ENCODE assay signal across 14 cellular contexts in genomic region chr19:49907745-49908446, GRCh38. TPM values are rescaled to one million over a fixed set of nuclear protein-coding genes. Genes with fewer than 3 reads are reported as not detected.
DNase-seq lines count a peak whose midpoint lies in the region; ATAC-seq and TF ChIP-seq lines count a peak whose summit lies in the region.
"Had no signal": no experiment of that assay in that cellular context is flagged by ENCODE, and none has a peak within 500 bp of the region (broad histone marks: within the 10 kb centered on the region; RNA-seq: fewer than 3 reads in every experiment).

No MANE protein-coding gene starts in this region.

- H3K4me3 ChIP-seq in left ventricle myocardium inferior = no peak overlapping the region
- H3K4me3 ChIP-seq: prostate gland, SJSA1 had no signal

- H3K4me3 Mint-ChIP-seq in activated T-helper 1 cell treated with anti-CD3 and anti-CD28 coated beads, Interleukin-12 subunit alpha, Interleukin-12 subunit beta, Interleukin-2, Interleukin-4 antibody, amounts not matched to agents 30 ng/mL and 10 ng/mL and 1 ng/mL, durations not matched to agents 14 hours and 24 hours and 36 hours = no peak overlapping the region
- no peak overlapping the region for H3K4me3 Mint-ChIP-seq in stimulated activated naive CD8-positive, alpha-beta T cell treated with anti-CD3 and anti-CD28 coated beads, Interleukin-15, Interleukin-2, amounts not matched to agents 100 ng/mL and 50 ng/mL, for 24 hours

- H3K36me3 Mint-ChIP-seq in activated T-helper 1 cell treated with anti-CD3 and anti-CD28 coated beads, Interleukin-12 subunit alpha, Interleukin-12 subunit beta, Interleukin-2, Interleukin-4 antibody, amounts not matched to agents 30 ng/mL and 10 ng/mL and 1 ng/mL, durations not matched to agents 14 hours and 24 hours and 36 hours (ENCODE audit: low read depth) = peaks cover 44% of the 10 kb centered on the region
- peaks cover 52% of the 10 kb centered on the region for H3K36me3 Mint-ChIP-seq in stimulated activated naive CD8-positive, alpha-beta T cell treated with anti-CD3 and anti-CD28 coated beads, Interleukin-15, Interleukin-2, amounts not matched to agents 100 ng/mL and 50 ng/mL, for 24 hours (ENCODE audit: low read depth)

- H3K36me3 ChIP-seq in left ventricle myocardium inferior = peaks cover 32% of the 10 kb centered on the region
- H3K36me3 ChIP-seq: prostate gland had no signal

- H3K27me3 ChIP-seq in left ventricle myocardium inferior (ENCODE audit: low read depth) = no peaks in the 10 kb centered on the region
- H3K27me3 ChIP-seq: brain microvascular endothelial cell, SJSA1 had no signal

- H3K27ac Mint-ChIP-seq in activated T-helper 1 cell treated with anti-CD3 and anti-CD28 coated beads, Interleukin-12 subunit alpha, Interleukin-12 subunit beta, Interleukin-2, Interleukin-4 antibody, amounts not matched to agents 30 ng/mL and 10 ng/mL and 1 ng/mL, durations not matched to agents 14 hours and 24 hours and 36 hours = peak overlapping the region; percentile 61
- peak overlapping the region; percentile 16 for H3K27ac Mint-ChIP-seq in stimulated activated naive CD8-positive, alpha-beta T cell treated with anti-CD3 and anti-CD28 coated beads, Interleukin-15, Interleukin-2, amounts not matched to agents 100 ng/mL and 50 ng/mL, for 24 hours

- H3K27ac ChIP-seq in left ventricle myocardium inferior (replicated peaks) = no peak overlapping the region
- H3K27ac ChIP-seq: brain microvascular endothelial cell, prostate gland, SJSA1 had no signal

- TF ChIP-seq CTCF in left ventricle myocardium inferior (IDR thresholded peaks at IDR 0.05; ENCODE audit: borderline replicate concordance) = no peak

- DNase-seq in Right ventricle myocardium inferior (ENCODE audit: missing footprints) = peak; percentile 48
- DNase-seq in left ventricle myocardium inferior = no peak
- no peak for DNase-seq in activated T-helper 1 cell treated with anti-CD3 and anti-CD28 coated beads, Interleukin-12 subunit alpha, Interleukin-12 subunit beta, Interleukin-2, Interleukin-4 antibody, amounts not matched to agents 30 ng/mL and 10 ng/mL and 1 ng/mL, durations not matched to agents 14 hours and 24 hours and 36 hours (ENCODE audit: low spot score)
- no peak for DNase-seq in COR-L47 (lab: John Stamatoyannopoulos, UW)
- DNase-seq: activated CD4-positive, alpha-beta T cell treated with anti-CD3 and anti-CD28 coated beads, Interleukin-2, amount 50 U/mL, for 48 hours; brain microvascular endothelial cell; effector CD4-positive, alpha-beta T cell; GF-D8; KBM-7 had no signal

- H3K27me3 Mint-ChIP-seq in activated T-helper 1 cell treated with anti-CD3 and anti-CD28 coated beads, Interleukin-12 subunit alpha, Interleukin-12 subunit beta, Interleukin-2, Interleukin-4 antibody, amounts not matched to agents 30 ng/mL and 10 ng/mL and 1 ng/mL, durations not matched to agents 14 hours and 24 hours and 36 hours (ENCODE audit: insufficient read depth) = no peaks in the 10 kb centered on the region
- no peaks in the 10 kb centered on the region for H3K27me3 Mint-ChIP-seq in stimulated activated naive CD8-positive, alpha-beta T cell treated with anti-CD3 and anti-CD28 coated beads, Interleukin-15, Interleukin-2, amounts not matched to agents 100 ng/mL and 50 ng/mL, for 24 hours

- H3K9me3 Mint-ChIP-seq in activated T-helper 1 cell treated with anti-CD3 and anti-CD28 coated beads, Interleukin-12 subunit alpha, Interleukin-12 subunit beta, Interleukin-2, Interleukin-4 antibody, amounts not matched to agents 30 ng/mL and 10 ng/mL and 1 ng/mL, durations not matched to agents 14 hours and 24 hours and 36 hours = no peaks in the 10 kb centered on the region
- H3K9me3 Mint-ChIP-seq in stimulated activated naive CD8-positive, alpha-beta T cell treated with anti-CD3 and anti-CD28 coated beads, Interleukin-15, Interleukin-2, amounts not matched to agents 100 ng/mL and 50 ng/mL, for 24 hours = no peaks in the 10 kb centered on the region

- peaks cover 9% of the 10 kb centered on the region for H3K4me1 ChIP-seq in left ventricle myocardium inferior
- H3K4me1 ChIP-seq: prostate gland, SJSA1 had no signal

- intact Hi-C loops in Right ventricle myocardium inferior (cut with DNase I) = no loop called here
- intact Hi-C loops in left ventricle myocardium inferior (cut with micrococcal nuclease) = no loop called here
- intact Hi-C loops in activated T-helper 1 cell treated with anti-CD3 and anti-CD28 coated beads, Interleukin-12 subunit alpha, Interleukin-12 subunit beta, Interleukin-2, Interleukin-4 antibody, amounts not matched to agents 30 ng/mL and 10 ng/mL and 1 ng/mL, durations not matched to agents 14 hours and 24 hours and 36 hours (cut with micrococcal nuclease) = no loop called here

- no peaks in the 10 kb centered on the region for H3K9me3 ChIP-seq in left ventricle myocardium inferior (replicated peaks)
- H3K9me3 ChIP-seq: prostate gland, SJSA1 had no signal

- H3K4me1 Mint-ChIP-seq in activated T-helper 1 cell treated with anti-CD3 and anti-CD28 coated beads, Interleukin-12 subunit alpha, Interleukin-12 subunit beta, Interleukin-2, Interleukin-4 antibody, amounts not matched to agents 30 ng/mL and 10 ng/mL and 1 ng/mL, durations not matched to agents 14 hours and 24 hours and 36 hours (ENCODE audit: low read depth) = peaks cover 50% of the 10 kb centered on the region
- peaks cover 80% of the 10 kb centered on the region for H3K4me1 Mint-ChIP-seq in stimulated activated naive CD8-positive, alpha-beta T cell treated with anti-CD3 and anti-CD28 coated beads, Interleukin-15, Interleukin-2, amounts not matched to agents 100 ng/mL and 50 ng/mL, for 24 hours (ENCODE audit: low read depth)

- ATAC-seq in Right ventricle myocardium inferior (no peak), HG03135 (IDR thresholded peaks at IDR 0.05; ENCODE audit: unreplicated experiment) (no peak)
- ATAC-seq: left lobe of liver had no signal

RNA-seq across cellular contexts. Expression of gene IL4I1, which starts 11.2 kb away (rescaled TPM):
- total RNA-seq in Right ventricle myocardium inferior = 0.30 TPM
- total RNA-seq in left ventricle myocardium inferior = not detected
- 50.0 and 51.5 TPM in 2 replicates for total RNA-seq in activated T-helper 1 cell treated with anti-CD3 and anti-CD28 coated beads, Interleukin-12 subunit alpha, Interleukin-12 subunit beta, Interleukin-2, Interleukin-4 antibody, amounts not matched to agents 30 ng/mL and 10 ng/mL and 1 ng/mL, durations not matched to agents 14 hours and 24 hours and 36 hours

RNA-seq across cellular contexts. Expression of gene ATF5, which starts 21.1 kb away (rescaled TPM):
- total RNA-seq in Right ventricle myocardium inferior = 10.4 TPM
- 8.6 TPM for total RNA-seq in left ventricle myocardium inferior
- total RNA-seq in activated T-helper 1 cell treated with anti-CD3 and anti-CD28 coated beads, Interleukin-12 subunit alpha, Interleukin-12 subunit beta, Interleukin-2, Interleukin-4 antibody, amounts not matched to agents 30 ng/mL and 10 ng/mL and 1 ng/mL, durations not matched to agents 14 hours and 24 hours and 36 hours = 50.7 and 52.0 TPM in 2 replicates

RNA-seq across cellular contexts. Expression of gene NUP62, which starts 21.4 kb away (rescaled TPM):
- total RNA-seq in Right ventricle myocardium inferior = 30.4 TPM
- 28.4 TPM for total RNA-seq in left ventricle myocardium inferior
- total RNA-seq in activated T-helper 1 cell treated with anti-CD3 and anti-CD28 coated beads, Interleukin-12 subunit alpha, Interleukin-12 subunit beta, Interleukin-2, Interleukin-4 antibody, amounts not matched to agents 30 ng/mL and 10 ng/mL and 1 ng/mL, durations not matched to agents 14 hours and 24 hours and 36 hours = 231 and 238 TPM in 2 replicates

RNA-seq across cellular contexts. Expression of gene TBC1D17, which starts 30.4 kb away (rescaled TPM):
- total RNA-seq in Right ventricle myocardium inferior (44.9 TPM), left ventricle myocardium inferior (47.5 TPM)
- 38.7 and 41.8 TPM in 2 replicates for total RNA-seq in activated T-helper 1 cell treated with anti-CD3 and anti-CD28 coated beads, Interleukin-12 subunit alpha, Interleukin-12 subunit beta, Interleukin-2, Interleukin-4 antibody, amounts not matched to agents 30 ng/mL and 10 ng/mL and 1 ng/mL, durations not matched to agents 14 hours and 24 hours and 36 hours

RNA-seq across cellular contexts. Expression of gene AKT1S1, which starts 30.7 kb away (rescaled TPM):
- total RNA-seq in Right ventricle myocardium inferior (37.2 TPM), left ventricle myocardium inferior (36.0 TPM)
- 32.1 and 32.2 TPM in 2 replicates for total RNA-seq in activated T-helper 1 cell treated with anti-CD3 and anti-CD28 coated beads, Interleukin-12 subunit alpha, Interleukin-12 subunit beta, Interleukin-2, Interleukin-4 antibody, amounts not matched to agents 30 ng/mL and 10 ng/mL and 1 ng/mL, durations not matched to agents 14 hours and 24 hours and 36 hours

Comparison
In these comparisons a context has a peak if more than half of its experiments do, and no peak if none do; other contexts are left out.
1. RNA of gene IL4I1, which starts 11.2 kb away (total RNA-seq): 50.0 to 51.5 TPM in activated T-helper 1 cell treated with anti-CD3 and anti-CD28 coated beads, Interleukin-12 subunit alpha, Interleukin-12 subunit beta, Interleukin-2, Interleukin-4 antibody, amounts not matched to agents 30 ng/mL and 10 ng/mL and 1 ng/mL, durations not matched to agents 14 hours and 24 hours and 36 hours; 0.30 TPM in Right ventricle myocardium inferior (single experiment) and not detected in left ventricle myocardium inferior (single experiment); every median in the first group is over 10 times any median in the second.